ENCODE assay signal across 14 cellular contexts in the genomic region with DNA sequence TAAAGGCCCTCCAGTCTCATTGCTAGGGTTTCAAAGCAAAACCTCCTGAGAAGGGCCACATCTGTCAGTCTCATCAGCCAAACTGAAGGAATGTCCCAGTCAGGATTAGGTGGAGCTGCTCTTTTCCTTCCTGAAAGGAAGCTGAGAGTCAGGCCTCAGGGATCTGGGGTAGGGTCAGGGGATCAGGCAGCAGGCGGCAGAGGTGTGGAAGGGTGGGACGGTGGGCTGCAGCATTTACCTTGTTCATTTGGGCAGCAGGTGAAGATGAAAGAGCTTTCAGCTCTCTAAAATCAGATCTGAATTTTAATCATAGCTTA.
"Had no signal": no experiment of that assay in that cellular context is flagged by ENCODE, and none has a peak within 500 bp of the region (broad histone marks: within the 10 kb centered on the region; RNA-seq: fewer than 3 reads in every experiment).

No MANE protein-coding gene starts in this region.

- H3K27ac ChIP-seq: foreskin keratinocyte, vagina had no signal

- H3K9me3 Mint-ChIP-seq: natural killer cell had no signal

- H3K4me3 Mint-ChIP-seq: activated naive CD8-positive, alpha-beta T cell treated with anti-CD3 and anti-CD28 coated beads, Interleukin-2, amount 10 ng/mL, durations not matched to agents 7 days and 5 days; endodermal cell; natural killer cell had no signal

- H3K27me3 Mint-ChIP-seq: activated naive CD8-positive, alpha-beta T cell treated with anti-CD3 and anti-CD28 coated beads, Interleukin-2, amount 10 ng/mL, durations not matched to agents 7 days and 5 days had no signal

- H3K27ac Mint-ChIP-seq: activated naive CD8-positive, alpha-beta T cell treated with anti-CD3 and anti-CD28 coated beads, Interleukin-2, amount 10 ng/mL, durations not matched to agents 7 days and 5 days; endodermal cell; natural killer cell had no signal

- ATAC-seq: activated CD4-positive, CD25-positive, alpha-beta regulatory T cell treated with anti-CD3 and anti-CD28 coated beads, Interleukin-2, amount 50 U/mL, for 24 hours; foreskin keratinocyte; natural killer cell; stimulated activated naive CD8-positive, alpha-beta T cell treated with anti-CD3 and anti-CD28 coated beads, Interleukin-15, Interleukin-2, amounts not matched to agents 100 U/mL and 50 U/mL, for 24 hours had no signal

- H3K4me1 Mint-ChIP-seq: natural killer cell had no signal

- DNase-seq: activated CD8-positive, alpha-beta memory T cell treated with anti-CD3 and anti-CD28 coated beads for 24 hours; activated CD8-positive, alpha-beta memory T cell treated with anti-CD3 and anti-CD28 coated beads, Interleukin-2, amount 50 U/mL, for 48 hours; activated naive CD4-positive, alpha-beta T cell; activated naive CD8-positive, alpha-beta T cell treated with anti-CD3 and anti-CD28 coated beads, Interleukin-2, amount 10 ng/mL, durations not matched to agents 7 days and 5 days; amygdala; caudate nucleus; endodermal cell; foreskin keratinocyte; natural killer cell; spleen; stimulated activated naive CD8-positive, alpha-beta T cell treated with anti-CD3 and anti-CD28 coated beads, Interleukin-15, Interleukin-2, amounts not matched to agents 100 U/mL and 50 U/mL, for 24 hours; T-helper 9 cell had no signal
